Comparison of ENCODE assay signal across 15 cellular contexts in the genomic region with DNA sequence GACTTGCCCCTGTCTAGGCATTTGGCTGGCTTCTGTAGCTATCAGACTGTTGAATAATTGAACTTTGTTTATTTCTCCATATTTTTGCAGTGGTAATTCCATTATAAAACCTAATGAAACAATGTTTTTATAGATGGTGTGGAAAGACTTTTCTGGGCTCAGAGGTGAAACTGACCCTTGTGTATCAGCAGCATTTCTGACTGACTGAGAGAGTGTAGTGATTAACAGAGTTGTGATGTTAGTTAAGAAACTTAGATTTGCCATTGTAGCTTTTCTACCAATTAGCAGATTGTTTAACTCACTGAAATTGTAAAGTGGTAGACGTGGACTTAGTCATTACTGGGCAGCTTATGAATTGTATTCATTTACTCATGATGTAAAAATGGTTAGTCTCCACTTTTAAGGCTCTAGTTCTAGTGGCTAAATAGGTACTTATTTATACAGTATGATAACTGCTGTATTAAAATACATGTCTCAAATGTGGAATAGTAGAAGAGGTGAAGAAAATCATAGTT. TPM values are rescaled to one million over a fixed set of nuclear protein-coding genes. Genes with fewer than 3 reads are reported as not detected.
A peak's percentile ranks its signal among the peaks of the same experiment; 100 is the strongest.
DNase-seq lines count a peak whose midpoint lies in the region; ATAC-seq and TF ChIP-seq lines count a peak whose summit lies in the region.
"Had no signal": no experiment of that assay in that cellular context is flagged by ENCODE, and none has a peak within 500 bp of the region (broad histone marks: within the 10 kb centered on the region; RNA-seq: fewer than 3 reads in every experiment).

A gene with protein sequence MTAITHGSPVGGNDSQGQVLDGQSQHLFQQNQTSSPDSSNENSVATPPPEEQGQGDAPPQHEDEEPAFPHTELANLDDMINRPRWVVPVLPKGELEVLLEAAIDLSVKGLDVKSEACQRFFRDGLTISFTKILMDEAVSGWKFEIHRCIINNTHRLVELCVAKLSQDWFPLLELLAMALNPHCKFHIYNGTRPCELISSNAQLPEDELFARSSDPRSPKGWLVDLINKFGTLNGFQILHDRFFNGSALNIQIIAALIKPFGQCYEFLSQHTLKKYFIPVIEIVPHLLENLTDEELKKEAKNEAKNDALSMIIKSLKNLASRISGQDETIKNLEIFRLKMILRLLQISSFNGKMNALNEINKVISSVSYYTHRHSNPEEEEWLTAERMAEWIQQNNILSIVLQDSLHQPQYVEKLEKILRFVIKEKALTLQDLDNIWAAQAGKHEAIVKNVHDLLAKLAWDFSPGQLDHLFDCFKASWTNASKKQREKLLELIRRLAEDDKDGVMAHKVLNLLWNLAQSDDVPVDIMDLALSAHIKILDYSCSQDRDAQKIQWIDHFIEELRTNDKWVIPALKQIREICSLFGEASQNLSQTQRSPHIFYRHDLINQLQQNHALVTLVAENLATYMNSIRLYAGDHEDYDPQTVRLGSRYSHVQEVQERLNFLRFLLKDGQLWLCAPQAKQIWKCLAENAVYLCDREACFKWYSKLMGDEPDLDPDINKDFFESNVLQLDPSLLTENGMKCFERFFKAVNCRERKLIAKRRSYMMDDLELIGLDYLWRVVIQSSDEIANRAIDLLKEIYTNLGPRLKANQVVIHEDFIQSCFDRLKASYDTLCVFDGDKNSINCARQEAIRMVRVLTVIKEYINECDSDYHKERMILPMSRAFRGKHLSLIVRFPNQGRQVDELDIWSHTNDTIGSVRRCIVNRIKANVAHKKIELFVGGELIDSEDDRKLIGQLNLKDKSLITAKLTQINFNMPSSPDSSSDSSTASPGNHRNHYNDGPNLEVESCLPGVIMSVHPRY (N-terminal part only) (plus strand): TSS at position 51 of the 515 bp plus-strand sequence. CDS start 8,217 bp downstream, outside the sequence.

- H3K4me3 ChIP-seq in cardiac fibroblast (replicated peaks in 1 of 2; ENCODE audit: low read depth in 2 of 2, low read length in 2 of 2) (no peak within 1 kb of the TSS), osteoblast (ENCODE audit: insufficient read depth, low read length) (no peak within 1 kb of the TSS), dorsolateral prefrontal cortex (no peak within 1 kb of the TSS)

- no peaks in the 10 kb centered on the region for H3K4me1 ChIP-seq in osteoblast (ENCODE audit: insufficient read depth, low read length)

- no peak for TF ChIP-seq POLR2A in GM18505 (IDR thresholded peaks at IDR 0.05; ENCODE audit: borderline replicate concordance, extremely low read depth, insufficient read depth, insufficient read length)

- peaks cover 60% of the 10 kb centered on the region for H3K36me3 Mint-ChIP-seq in activated CD4-positive, alpha-beta T cell treated with anti-CD3 and anti-CD28 coated beads, Interleukin-2, amount 10 ng/mL, durations not matched to agents 7 days and 5 days (ENCODE audit: low read depth)

- no peaks in the 10 kb centered on the region for H4K20me1 ChIP-seq in osteoblast (ENCODE audit: insufficient read depth, low read length)

- H2AFZ ChIP-seq in osteoblast (ENCODE audit: low read length) = no peak within 1 kb of the TSS

- H3K4me2 ChIP-seq in osteoblast (ENCODE audit: insufficient read depth, low read length) = no peak within 1 kb of the TSS

- no peak for ATAC-seq in HG03469 (IDR thresholded peaks at IDR 0.05; ENCODE audit: unreplicated experiment)
- no peak for ATAC-seq in GM18505 (IDR thresholded peaks at IDR 0.05; ENCODE audit: unreplicated experiment)
- ATAC-seq: activated naive CD8-positive, alpha-beta T cell treated with anti-CD3 and anti-CD28 coated beads, Interleukin-2, amount 50 U/mL, for 24 hours; HCT116 had no signal

- no peaks in the 10 kb centered on the region for H3K79me2 ChIP-seq in osteoblast (ENCODE audit: insufficient read depth, low read length)

- peaks cover 4% of the 10 kb centered on the region for H3K9me3 Mint-ChIP-seq in activated CD4-positive, alpha-beta T cell treated with anti-CD3 and anti-CD28 coated beads, Interleukin-2, amount 10 ng/mL, durations not matched to agents 7 days and 5 days

- H3K27me3 ChIP-seq in osteoblast (ENCODE audit: insufficient read depth, low read length) (no peaks in the 10 kb centered on the region), dorsolateral prefrontal cortex (no peaks in the 10 kb centered on the region)
- H3K27me3 ChIP-seq: neutrophil had no signal

- H3K27ac ChIP-seq in osteoblast (ENCODE audit: low read depth, low read length) (no peak within 1 kb of the TSS), dorsolateral prefrontal cortex (no peak within 1 kb of the TSS)
- H3K27ac ChIP-seq: neutrophil had no signal

- H3K9me3 ChIP-seq in osteoblast (ENCODE audit: low read depth, low read length) = no peaks in the 10 kb centered on the region
- H3K9me3 ChIP-seq: neutrophil had no signal

- CTCF ChIA-PET in activated CD4-positive, alpha-beta T cell treated with anti-CD3 and anti-CD28 coated beads, Interleukin-2, amount 10 ng/mL, durations not matched to agents 7 days and 5 days (lab: Charles Lee) = no interaction called here

- TF ChIP-seq CTCF in cardiac fibroblast (IDR thresholded peaks at IDR 0.05; ENCODE audit: low read depth, low read length) (no peak), osteoblast (IDR thresholded peaks at IDR 0.05; ENCODE audit: extremely low read depth, low read depth, low read length) (no peak), dorsolateral prefrontal cortex (IDR thresholded peaks at IDR 0.05 in 54 of 56, conservative IDR thresholded peaks at IDR 0.05 in 2 of 56; ENCODE audit: low read depth in 1 of 56, partially characterized antibody in 56 of 56) (no peak)

- POLR2A ChIA-PET in activated CD4-positive, alpha-beta T cell treated with anti-CD3 and anti-CD28 coated beads, Interleukin-2, amount 10 ng/mL, durations not matched to agents 7 days and 5 days (lab: Charles Lee) = interaction anchor here (0.6 kb wide), 1 partner anchor 18 kb away, joined by 4 read pairs; no protein-coding TSS in a partner anchor

- intact Hi-C loops in dorsolateral prefrontal cortex (cut with DNase I) = no loop called here

- no peak within 1 kb of the TSS for H3K4me3 Mint-ChIP-seq in activated CD4-positive, alpha-beta T cell treated with anti-CD3 and anti-CD28 coated beads, Interleukin-2, amount 10 ng/mL, durations not matched to agents 7 days and 5 days
- H3K4me3 Mint-ChIP-seq: activated naive CD8-positive, alpha-beta T cell treated with anti-CD3 and anti-CD28 coated beads, Interleukin-2, amount 50 U/mL, for 24 hours had no signal

- H3K27ac Mint-ChIP-seq in activated CD4-positive, alpha-beta T cell treated with anti-CD3 and anti-CD28 coated beads, Interleukin-2, amount 10 ng/mL, durations not matched to agents 7 days and 5 days = no peak within 1 kb of the TSS
- H3K27ac Mint-ChIP-seq: activated naive CD8-positive, alpha-beta T cell treated with anti-CD3 and anti-CD28 coated beads, Interleukin-2, amount 50 U/mL, for 24 hours had no signal

- H3K27me3 Mint-ChIP-seq in activated CD4-positive, alpha-beta T cell treated with anti-CD3 and anti-CD28 coated beads, Interleukin-2, amount 10 ng/mL, durations not matched to agents 7 days and 5 days = no peaks in the 10 kb centered on the region
- H3K27me3 Mint-ChIP-seq: activated naive CD8-positive, alpha-beta T cell treated with anti-CD3 and anti-CD28 coated beads, Interleukin-2, amount 50 U/mL, for 24 hours had no signal

- H3K4me1 Mint-ChIP-seq in activated CD4-positive, alpha-beta T cell treated with anti-CD3 and anti-CD28 coated beads, Interleukin-2, amount 10 ng/mL, durations not matched to agents 7 days and 5 days = peaks cover 2% of the 10 kb centered on the region

- DNase-seq in activated CD4-positive, alpha-beta T cell treated with anti-CD3 and anti-CD28 coated beads, Interleukin-2, amount 10 ng/mL, durations not matched to agents 7 days and 5 days = no peak
- no peak for DNase-seq in activated CD4-positive, alpha-beta T cell treated with anti-CD3 and anti-CD28 coated beads for 1 hour
- DNase-seq in H4 (ENCODE audit: low spot score) (no peak), cardiac fibroblast (ENCODE audit: low read depth in 2 of 2) (peak; percentile 1 to 24), osteoblast (ENCODE audit: insufficient read length, low spot score, missing footprints) (no peak), dorsolateral prefrontal cortex (no peak)
- DNase-seq: activated naive CD8-positive, alpha-beta T cell treated with anti-CD3 and anti-CD28 coated beads, Interleukin-2, amount 50 U/mL, for 24 hours; NCI-H2029; NCI-H748 treated with DMSO at 0.1 percent for 48 hours; T-helper 9 cell had no signal

- H3K36me3 ChIP-seq in osteoblast (ENCODE audit: insufficient read depth, low read length) = no peaks in the 10 kb centered on the region
- H3K36me3 ChIP-seq: neutrophil had no signal

RNA-seq across cellular contexts. Expression of the gene that starts here (rescaled TPM):
- total RNA-seq in activated CD4-positive, alpha-beta T cell treated with anti-CD3 and anti-CD28 coated beads, Interleukin-2, amount 10 ng/mL, durations not matched to agents 7 days and 5 days = 10 to 100 TPM; 22.8 to 25.6 TPM
- 10.9 and 14.4 TPM in 2 replicates for total RNA-seq in H4 (2014; rRNA removed; shearing (Covaris generic))
- under 0.01 and 26.4 TPM in 2 replicates for total RNA-seq in osteoblast
- 10 to 100 TPM in 30 of 120 experiments, under 1 TPM in 7, not detected in 83; 0.06 to 58.1 (median 44.4) TPM for total RNA-seq in dorsolateral prefrontal cortex
- total RNA-seq: RPMI7951 had no signal

Comparison
In these comparisons a context has a peak if more than half of its experiments do, and no peak if none do; other contexts are left out.
1. DNase-seq: peak in cardiac fibroblast (2 of 2); none in activated CD4-positive, alpha-beta T cell treated with anti-CD3 and anti-CD28 coated beads, Interleukin-2, amount 10 ng/mL, durations not matched to agents 7 days and 5 days (single experiment), activated CD4-positive, alpha-beta T cell treated with anti-CD3 and anti-CD28 coated beads for 1 hour (single experiment), H4 (single experiment), osteoblast (single experiment) and dorsolateral prefrontal cortex (0 of 10).